In the genomic region with DNA sequence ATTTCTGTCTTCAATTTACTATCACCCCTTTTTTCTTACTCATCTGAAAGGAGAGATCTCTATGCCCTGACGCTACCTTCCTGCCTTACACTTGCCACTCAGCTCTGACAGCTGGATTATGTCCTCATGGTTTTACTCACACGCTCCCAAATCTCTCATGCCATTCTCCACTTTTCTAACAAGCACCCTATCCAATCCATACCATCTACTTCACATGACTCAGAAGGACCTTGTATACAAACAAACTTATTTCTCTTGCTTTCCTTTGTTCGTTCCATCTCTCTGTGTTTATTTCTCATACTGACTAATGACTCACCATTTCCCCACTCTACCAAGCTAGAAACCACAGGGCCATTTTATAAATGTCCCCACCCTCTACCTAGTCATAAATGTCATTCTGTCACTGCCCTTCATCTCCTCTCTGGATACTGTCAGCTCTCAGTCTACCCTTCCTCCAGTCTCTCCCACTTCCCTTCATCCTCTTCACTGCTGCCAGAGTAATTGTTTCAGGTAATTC, we compare ENCODE assay signal across 8 cellular contexts.
DNase-seq lines count a peak whose midpoint lies in the region; ATAC-seq, FAIRE-seq and TF ChIP-seq lines count a peak whose summit lies in the region.

No MANE protein-coding gene starts in this region.

- H3K27ac ChIP-seq in small intestine (ENCODE audit: low read depth in 1 of 2, low read length in 1 of 2) (no peak overlapping the region), MM.1S (ENCODE audit: low read length) (no peak overlapping the region)

- peaks cover 83 to 86% of the 10 kb centered on the region in 2 donors for H3K36me3 Mint-ChIP-seq in CD14-positive monocyte

- H3K4me1 Mint-ChIP-seq in CD14-positive monocyte, result peaks cover 20% of the 10 kb centered on the region

- TF ChIP-seq CTCF in CD14-positive monocyte (IDR thresholded peaks at IDR 0.05) (no peak), bronchial epithelial cell (IDR thresholded peaks at IDR 0.05; ENCODE audit: insufficient read depth, low read length, severe bottlenecking) (no peak), MM.1S (IDR thresholded peaks at IDR 0.05; ENCODE audit: low read length) (no peak)

- intact Hi-C loops in CD14-positive monocyte (cut with micrococcal nuclease), result no loop called here

- H3K9me3 ChIP-seq in small intestine (ENCODE audit: control insufficient read depth, low read depth) (no peaks in the 10 kb centered on the region), MM.1S (replicated peaks; ENCODE audit: insufficient read depth, low read length) (no peaks in the 10 kb centered on the region)

- DNase-seq in CD14-positive monocyte (ENCODE audit: low spot score) (no peak), bronchial epithelial cell (ENCODE audit: low read depth) (peak; percentile 43), small intestine (no peak), HTR-8/SVneo (ENCODE audit: insufficient read length, low spot score) (no peak), MM.1S (no peak)

- no peak overlapping the region for H3K4me2 ChIP-seq in MM.1S (ENCODE audit: low read depth, low read length)

- no peaks in the 10 kb centered on the region for H3K9me2 ChIP-seq in MM.1S (replicated peaks; ENCODE audit: insufficient read depth, low read length)

- H3K27me3 ChIP-seq in bronchial epithelial cell (ENCODE audit: control insufficient read depth, insufficient read depth, low read length), result no peaks in the 10 kb centered on the region
- no peaks in the 10 kb centered on the region for H3K27me3 ChIP-seq in small intestine (ENCODE audit: control insufficient read depth in 2 of 2, insufficient read depth in 2 of 2, low read length in 2 of 2)
- H3K27me3 ChIP-seq in MM.1S (replicated peaks; ENCODE audit: insufficient read depth, low read length), result no peaks in the 10 kb centered on the region

- H3K9ac ChIP-seq in MM.1S (ENCODE audit: low read length), result no peak overlapping the region

- H3K4me3 Mint-ChIP-seq in CD14-positive monocyte, result no peak overlapping the region

- ATAC-seq in GM19023 (IDR thresholded peaks at IDR 0.05; ENCODE audit: unreplicated experiment) (peak; percentile 67), HG03460 (IDR thresholded peaks at IDR 0.05; ENCODE audit: unreplicated experiment) (peak; percentile 76), GM21360 (IDR thresholded peaks at IDR 0.05; ENCODE audit: unreplicated experiment) (no peak)

- H3K4me1 ChIP-seq in small intestine (ENCODE audit: control insufficient read depth in 2 of 2, insufficient read depth in 1 of 2, low read depth in 1 of 2, low read length in 1 of 2) (no peaks in the 10 kb centered on the region), MM.1S (ENCODE audit: low read length) (no peaks in the 10 kb centered on the region)

- H3K36me3 ChIP-seq in bronchial epithelial cell (ENCODE audit: control insufficient read depth, insufficient read depth, low read length), result peaks cover 7% of the 10 kb centered on the region
- peaks cover 16 to 17% of the 10 kb centered on the region in 2 donors for H3K36me3 ChIP-seq in small intestine (ENCODE audit: control insufficient read depth in 2 of 2, insufficient read depth in 2 of 2, low read length in 2 of 2)
- H3K36me3 ChIP-seq in MM.1S (replicated peaks; ENCODE audit: insufficient read depth, low read length), result no peaks in the 10 kb centered on the region

- FAIRE-seq in bronchial epithelial cell (lab: Jason Lieb, UNC), result no peak
- no peak for FAIRE-seq in small intestine (lab: Jason Lieb, UNC)
- FAIRE-seq in HTR-8/SVneo (lab: Jason Lieb, UNC), result no peak

- 70 to 90% (median 81%) methylated on average over 3 of the region's 3 CpGs for WGBS in small intestine, 3 donors

- H3K27ac Mint-ChIP-seq in CD14-positive monocyte, result peak overlapping the region in 6 of 7 donors; percentile 3 to 56 (median 14)

- no peak overlapping the region for H2AFZ ChIP-seq in MM.1S (ENCODE audit: low read length)

- no peaks in the 10 kb centered on the region for H3K79me2 ChIP-seq in MM.1S (ENCODE audit: low read length)

- H3K9me3 Mint-ChIP-seq in CD14-positive monocyte, result peaks cover 0 to 7% (median 0%) of the 10 kb centered on the region in 7 donors

- H3F3A ChIP-seq in MM.1S (ENCODE audit: insufficient read depth, low read length), result no peaks in the 10 kb centered on the region

- H3K4me3 ChIP-seq in bronchial epithelial cell (ENCODE audit: low read depth, low read length) (no peak overlapping the region), small intestine (ENCODE audit: low read depth in 1 of 2, low read length in 2 of 2) (no peak overlapping the region), MM.1S (ENCODE audit: low read length) (no peak overlapping the region)

- H4K20me1 ChIP-seq in MM.1S (ENCODE audit: insufficient read depth, low read length), result no peaks in the 10 kb centered on the region

- no peaks in the 10 kb centered on the region for H3K27me3 Mint-ChIP-seq in CD14-positive monocyte (ENCODE audit: low read depth in 3 of 3)
